Comparison of ENCODE assay signal across 1 cellular context in genomic region chr12:46065412-46066166, GRCh38.
TF ChIP-seq lines count a peak whose summit lies in the region.

No MANE protein-coding gene starts in this region.

TF ChIP-seq in GM12878, 131 proteins besides CTCF, POLR2A, EP300 and RAD21 (continued from another document and continues in another):
- TF ChIP-seq IRF5 (IDR thresholded peaks at IDR 0.05; ENCODE audit: borderline replicate concordance), result no peak
- TF ChIP-seq CREM (IDR thresholded peaks at IDR 0.05; ENCODE audit: low read depth), result peak; percentile 49; the same call in 1 of the 2 replicates
- TF ChIP-seq, protein P1, sequence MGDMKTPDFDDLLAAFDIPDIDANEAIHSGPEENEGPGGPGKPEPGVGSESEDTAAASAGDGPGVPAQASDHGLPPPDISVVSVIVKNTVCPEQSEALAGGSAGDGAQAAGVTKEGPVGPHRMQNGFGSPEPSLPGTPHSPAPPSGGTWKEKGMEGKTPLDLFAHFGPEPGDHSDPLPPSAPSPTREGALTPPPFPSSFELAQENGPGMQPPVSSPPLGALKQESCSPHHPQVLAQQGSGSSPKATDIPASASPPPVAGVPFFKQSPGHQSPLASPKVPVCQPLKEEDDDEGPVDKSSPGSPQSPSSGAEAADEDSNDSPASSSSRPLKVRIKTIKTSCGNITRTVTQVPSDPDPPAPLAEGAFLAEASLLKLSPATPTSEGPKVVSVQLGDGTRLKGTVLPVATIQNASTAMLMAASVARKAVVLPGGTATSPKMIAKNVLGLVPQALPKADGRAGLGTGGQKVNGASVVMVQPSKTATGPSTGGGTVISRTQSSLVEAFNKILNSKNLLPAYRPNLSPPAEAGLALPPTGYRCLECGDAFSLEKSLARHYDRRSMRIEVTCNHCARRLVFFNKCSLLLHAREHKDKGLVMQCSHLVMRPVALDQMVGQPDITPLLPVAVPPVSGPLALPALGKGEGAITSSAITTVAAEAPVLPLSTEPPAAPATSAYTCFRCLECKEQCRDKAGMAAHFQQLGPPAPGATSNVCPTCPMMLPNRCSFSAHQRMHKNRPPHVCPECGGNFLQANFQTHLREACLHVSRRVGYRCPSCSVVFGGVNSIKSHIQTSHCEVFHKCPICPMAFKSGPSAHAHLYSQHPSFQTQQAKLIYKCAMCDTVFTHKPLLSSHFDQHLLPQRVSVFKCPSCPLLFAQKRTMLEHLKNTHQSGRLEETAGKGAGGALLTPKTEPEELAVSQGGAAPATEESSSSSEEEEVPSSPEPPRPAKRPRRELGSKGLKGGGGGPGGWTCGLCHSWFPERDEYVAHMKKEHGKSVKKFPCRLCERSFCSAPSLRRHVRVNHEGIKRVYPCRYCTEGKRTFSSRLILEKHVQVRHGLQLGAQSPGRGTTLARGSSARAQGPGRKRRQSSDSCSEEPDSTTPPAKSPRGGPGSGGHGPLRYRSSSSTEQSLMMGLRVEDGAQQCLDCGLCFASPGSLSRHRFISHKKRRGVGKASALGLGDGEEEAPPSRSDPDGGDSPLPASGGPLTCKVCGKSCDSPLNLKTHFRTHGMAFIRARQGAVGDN (IDR thresholded peaks at IDR 0.05), result no peak
- TF ChIP-seq SMARCA5 (IDR thresholded peaks at IDR 0.05), result no peak
- no peak for TF ChIP-seq POLR2AphosphoS5 (IDR thresholded peaks at IDR 0.05; ENCODE audit: low read length)
- TF ChIP-seq, protein P2, sequence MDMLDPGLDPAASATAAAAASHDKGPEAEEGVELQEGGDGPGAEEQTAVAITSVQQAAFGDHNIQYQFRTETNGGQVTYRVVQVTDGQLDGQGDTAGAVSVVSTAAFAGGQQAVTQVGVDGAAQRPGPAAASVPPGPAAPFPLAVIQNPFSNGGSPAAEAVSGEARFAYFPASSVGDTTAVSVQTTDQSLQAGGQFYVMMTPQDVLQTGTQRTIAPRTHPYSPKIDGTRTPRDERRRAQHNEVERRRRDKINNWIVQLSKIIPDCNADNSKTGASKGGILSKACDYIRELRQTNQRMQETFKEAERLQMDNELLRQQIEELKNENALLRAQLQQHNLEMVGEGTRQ (IDR thresholded peaks at IDR 0.05; ENCODE audit: borderline replicate concordance, low read depth, low read length), result no peak
- TF ChIP-seq ZNF592 (IDR thresholded peaks at IDR 0.05), result no peak
- TF ChIP-seq, protein P3, sequence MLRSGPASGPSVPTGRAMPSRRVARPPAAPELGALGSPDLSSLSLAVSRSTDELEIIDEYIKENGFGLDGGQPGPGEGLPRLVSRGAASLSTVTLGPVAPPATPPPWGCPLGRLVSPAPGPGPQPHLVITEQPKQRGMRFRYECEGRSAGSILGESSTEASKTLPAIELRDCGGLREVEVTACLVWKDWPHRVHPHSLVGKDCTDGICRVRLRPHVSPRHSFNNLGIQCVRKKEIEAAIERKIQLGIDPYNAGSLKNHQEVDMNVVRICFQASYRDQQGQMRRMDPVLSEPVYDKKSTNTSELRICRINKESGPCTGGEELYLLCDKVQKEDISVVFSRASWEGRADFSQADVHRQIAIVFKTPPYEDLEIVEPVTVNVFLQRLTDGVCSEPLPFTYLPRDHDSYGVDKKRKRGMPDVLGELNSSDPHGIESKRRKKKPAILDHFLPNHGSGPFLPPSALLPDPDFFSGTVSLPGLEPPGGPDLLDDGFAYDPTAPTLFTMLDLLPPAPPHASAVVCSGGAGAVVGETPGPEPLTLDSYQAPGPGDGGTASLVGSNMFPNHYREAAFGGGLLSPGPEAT (IDR thresholded peaks at IDR 0.05; ENCODE audit: low read depth), result peak; percentile 65
- no peak for TF ChIP-seq MAX (IDR thresholded peaks at IDR 0.05; ENCODE audit: low read depth, low read length)
- TF ChIP-seq PAX5 (IDR thresholded peaks at IDR 0.05; ENCODE audit: borderline replicate concordance, low read depth, low read length), result no peak
- TF ChIP-seq MYB (IDR thresholded peaks at IDR 0.05; ENCODE audit: borderline replicate concordance, low read depth, low read length), result no peak
- TF ChIP-seq ZNF384 (IDR thresholded peaks at IDR 0.05; ENCODE audit: borderline replicate concordance, low read depth, low read length), result no peak
- peak; percentile 72; the same call in 1 of the 2 replicates for TF ChIP-seq NBN (IDR thresholded peaks at IDR 0.05)
- TF ChIP-seq LARP7 (IDR thresholded peaks at IDR 0.05), result no peak
- TF ChIP-seq SMC3 (IDR thresholded peaks at IDR 0.05; ENCODE audit: borderline replicate concordance, low read length), result no peak
- no peak for TF ChIP-seq NFYA (IDR thresholded peaks at IDR 0.05; ENCODE audit: borderline replicate concordance, low read depth, low read length)
- no peak for TF ChIP-seq USF1 (IDR thresholded peaks at IDR 0.05; ENCODE audit: borderline replicate concordance, extremely low read length, insufficient read depth, low read depth, low read length)
- TF ChIP-seq, protein P4, sequence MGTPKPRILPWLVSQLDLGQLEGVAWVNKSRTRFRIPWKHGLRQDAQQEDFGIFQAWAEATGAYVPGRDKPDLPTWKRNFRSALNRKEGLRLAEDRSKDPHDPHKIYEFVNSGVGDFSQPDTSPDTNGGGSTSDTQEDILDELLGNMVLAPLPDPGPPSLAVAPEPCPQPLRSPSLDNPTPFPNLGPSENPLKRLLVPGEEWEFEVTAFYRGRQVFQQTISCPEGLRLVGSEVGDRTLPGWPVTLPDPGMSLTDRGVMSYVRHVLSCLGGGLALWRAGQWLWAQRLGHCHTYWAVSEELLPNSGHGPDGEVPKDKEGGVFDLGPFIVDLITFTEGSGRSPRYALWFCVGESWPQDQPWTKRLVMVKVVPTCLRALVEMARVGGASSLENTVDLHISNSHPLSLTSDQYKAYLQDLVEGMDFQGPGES (IDR thresholded peaks at IDR 0.05), result no peak
- TF ChIP-seq, protein P5, sequence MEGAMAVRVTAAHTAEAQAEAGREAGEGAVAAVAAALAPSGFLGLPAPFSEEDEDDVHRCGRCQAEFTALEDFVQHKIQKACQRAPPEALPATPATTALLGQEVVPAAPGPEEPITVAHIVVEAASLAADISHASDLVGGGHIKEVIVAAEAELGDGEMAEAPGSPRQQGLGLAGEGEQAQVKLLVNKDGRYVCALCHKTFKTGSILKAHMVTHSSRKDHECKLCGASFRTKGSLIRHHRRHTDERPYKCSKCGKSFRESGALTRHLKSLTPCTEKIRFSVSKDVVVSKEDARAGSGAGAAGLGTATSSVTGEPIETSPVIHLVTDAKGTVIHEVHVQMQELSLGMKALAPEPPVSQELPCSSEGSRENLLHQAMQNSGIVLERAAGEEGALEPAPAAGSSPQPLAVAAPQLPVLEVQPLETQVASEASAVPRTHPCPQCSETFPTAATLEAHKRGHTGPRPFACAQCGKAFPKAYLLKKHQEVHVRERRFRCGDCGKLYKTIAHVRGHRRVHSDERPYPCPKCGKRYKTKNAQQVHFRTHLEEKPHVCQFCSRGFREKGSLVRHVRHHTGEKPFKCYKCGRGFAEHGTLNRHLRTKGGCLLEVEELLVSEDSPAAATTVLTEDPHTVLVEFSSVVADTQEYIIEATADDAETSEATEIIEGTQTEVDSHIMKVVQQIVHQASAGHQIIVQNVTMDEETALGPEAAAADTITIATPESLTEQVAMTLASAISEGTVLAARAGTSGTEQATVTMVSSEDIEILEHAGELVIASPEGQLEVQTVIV (IDR thresholded peaks at IDR 0.05; ENCODE audit: borderline replicate concordance, partially characterized antibody), result no peak
- no peak for TF ChIP-seq ZNF622 (IDR thresholded peaks at IDR 0.05)
- no peak for TF ChIP-seq KAT2A (conservative IDR thresholded peaks at IDR 0.05; ENCODE audit: control insufficient read depth, low read depth, low read length)
- no peak for TF ChIP-seq GABPA (IDR thresholded peaks at IDR 0.05; ENCODE audit: low read depth)
- no peak for TF ChIP-seq ASH2L (IDR thresholded peaks at IDR 0.05; ENCODE audit: borderline replicate concordance, low read depth)
- TF ChIP-seq WRNIP1 (IDR thresholded peaks at IDR 0.05; ENCODE audit: borderline replicate concordance, low read depth, low read length), result no peak
- TF ChIP-seq MXI1 (IDR thresholded peaks at IDR 0.05; ENCODE audit: low read depth, low read length), result no peak
- peak in 1 of 2 experiments; percentile 25; a peak in 1 of 3 replicates for TF ChIP-seq EGR1 (IDR thresholded peaks at IDR 0.05; ENCODE audit: borderline replicate concordance in 1 of 2, low read depth in 2 of 2, low read length in 2 of 2)
- no peak for TF ChIP-seq FOXK2 (IDR thresholded peaks at IDR 0.05)
- TF ChIP-seq TARDBP (IDR thresholded peaks at IDR 0.05; ENCODE audit: borderline replicate concordance), result no peak
- TF ChIP-seq SIN3A (IDR thresholded peaks at IDR 0.05; ENCODE audit: low read depth, low read length), result no peak
- no peak for TF ChIP-seq ESRRA (IDR thresholded peaks at IDR 0.05; ENCODE audit: low read length)
- TF ChIP-seq PBX3 (IDR thresholded peaks at IDR 0.05; ENCODE audit: insufficient replicate concordance, low read depth, low read length), result no peak
- no peak for TF ChIP-seq SMAD5 (IDR thresholded peaks at IDR 0.05; ENCODE audit: low read depth)
- peak; percentile 99 for TF ChIP-seq EED (IDR thresholded peaks at IDR 0.05; ENCODE audit: low read depth)
- no peak for TF ChIP-seq SP1 (IDR thresholded peaks at IDR 0.05; ENCODE audit: low read depth, low read length)
- peak; percentile 44; the same call in 1 of the 2 replicates for TF ChIP-seq NR2F1 (conservative IDR thresholded peaks at IDR 0.05)
- no peak for TF ChIP-seq BRCA1 (IDR thresholded peaks at IDR 0.05; ENCODE audit: low read depth, low read length)
- no peak for TF ChIP-seq NR2C1 (IDR thresholded peaks at IDR 0.05)
- TF ChIP-seq HDGF (IDR thresholded peaks at IDR 0.05), result no peak
- TF ChIP-seq RELA (IDR thresholded peaks at IDR 0.05; ENCODE audit: borderline replicate concordance, partially characterized antibody), result no peak
- TF ChIP-seq ZSCAN29 (IDR thresholded peaks at IDR 0.05), result no peak
- TF ChIP-seq TAF1 (IDR thresholded peaks at IDR 0.05; ENCODE audit: borderline replicate concordance, low read depth, low read length), result no peak
- TF ChIP-seq, protein P6, sequence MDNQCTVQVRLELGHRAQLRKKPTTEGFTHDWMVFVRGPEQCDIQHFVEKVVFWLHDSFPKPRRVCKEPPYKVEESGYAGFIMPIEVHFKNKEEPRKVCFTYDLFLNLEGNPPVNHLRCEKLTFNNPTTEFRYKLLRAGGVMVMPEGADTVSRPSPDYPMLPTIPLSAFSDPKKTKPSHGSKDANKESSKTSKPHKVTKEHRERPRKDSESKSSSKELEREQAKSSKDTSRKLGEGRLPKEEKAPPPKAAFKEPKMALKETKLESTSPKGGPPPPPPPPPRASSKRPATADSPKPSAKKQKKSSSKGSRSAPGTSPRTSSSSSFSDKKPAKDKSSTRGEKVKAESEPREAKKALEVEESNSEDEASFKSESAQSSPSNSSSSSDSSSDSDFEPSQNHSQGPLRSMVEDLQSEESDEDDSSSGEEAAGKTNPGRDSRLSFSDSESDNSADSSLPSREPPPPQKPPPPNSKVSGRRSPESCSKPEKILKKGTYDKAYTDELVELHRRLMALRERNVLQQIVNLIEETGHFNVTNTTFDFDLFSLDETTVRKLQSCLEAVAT (IDR thresholded peaks at IDR 0.05), result no peak
